ENCODE assay signal across 28 cellular contexts in the genomic region with DNA sequence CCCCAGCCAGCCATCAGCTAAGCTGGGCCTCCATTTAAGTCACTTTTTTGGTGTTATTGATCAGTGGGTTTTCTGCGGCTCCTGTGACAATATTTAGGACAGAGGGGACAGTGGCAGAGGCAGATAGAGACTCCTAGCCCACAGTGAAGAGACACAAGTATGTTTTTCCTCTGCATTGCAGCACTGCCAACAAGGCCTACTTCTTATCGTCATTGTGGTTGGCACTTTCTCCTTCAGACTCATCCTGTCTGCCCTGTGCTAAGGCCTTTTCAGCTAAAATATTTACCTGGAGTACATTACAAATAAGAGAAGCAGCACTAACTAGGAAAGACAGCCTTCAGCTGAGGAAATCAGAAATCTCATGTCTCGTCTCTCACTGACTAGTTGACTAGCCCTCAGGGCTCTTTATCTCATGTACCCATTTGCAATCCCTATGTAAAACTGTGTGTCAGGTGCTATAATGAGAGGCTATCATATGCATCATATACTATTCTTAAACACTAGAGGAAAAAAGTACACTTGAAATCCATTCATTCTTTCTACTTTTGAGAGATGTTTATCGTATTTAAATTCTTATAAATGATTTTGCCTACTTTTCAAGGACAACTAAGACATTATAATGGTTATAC.
A peak's percentile ranks its signal among the peaks of the same experiment; 100 is the strongest.
DNase-seq lines count a peak whose midpoint lies in the region; ATAC-seq, FAIRE-seq and TF ChIP-seq lines count a peak whose summit lies in the region.
"Had no signal": no experiment of that assay in that cellular context is flagged by ENCODE, and none has a peak within 500 bp of the region (broad histone marks: within the 10 kb centered on the region; RNA-seq: fewer than 3 reads in every experiment).

No MANE protein-coding gene starts in this region.

- no peak overlapping the region for H3K9ac ChIP-seq in rectal smooth muscle tissue (ENCODE audit: low read length)

- H3K9me3 ChIP-seq in heart right ventricle (no peaks in the 10 kb centered on the region), upper lobe of right lung (no peaks in the 10 kb centered on the region), small intestine (ENCODE audit: control insufficient read depth, low read depth) (no peaks in the 10 kb centered on the region)
- H3K9me3 ChIP-seq: A549, esophagus squamous epithelium, vagina had no signal

- peak overlapping the region in 5 of 6 donors; percentile 4 to 59 (median 35) for H3K27ac Mint-ChIP-seq in immature natural killer cell
- H3K27ac Mint-ChIP-seq: activated naive CD4-positive, alpha-beta T cell treated with anti-CD3 and anti-CD28 coated beads, Interleukin-2, amount 50 U/mL, for 72 hours had no signal

- no peaks in the 10 kb centered on the region for H3K27me3 Mint-ChIP-seq in immature natural killer cell (ENCODE audit: low read depth in 3 of 3)

- H3K4me1 Mint-ChIP-seq in immature natural killer cell = peaks cover 34 to 43% of the 10 kb centered on the region in 2 donors
- H3K4me1 Mint-ChIP-seq: CD8-positive, alpha-beta memory T cell had no signal

- TF ChIP-seq CTCF in heart right ventricle (IDR thresholded peaks at IDR 0.05) (no peak), upper lobe of right lung (IDR thresholded peaks at IDR 0.05) (no peak)

- intact Hi-C loops in heart right ventricle (cut with DNase I) (loop anchor here in 2 of 10 donors (5.0 kb wide), 1 partner anchor 34 kb away; no protein-coding TSS in a partner anchor), cardiac septum (cut with DNase I) (no loop called here), upper lobe of right lung (cut with DNase I) (no loop called here)

- peaks cover 0 to 74% (median 14%) of the 10 kb centered on the region in 9 donors for H3K36me3 ChIP-seq in heart right ventricle
- H3K36me3 ChIP-seq in rectal smooth muscle tissue (ENCODE audit: control insufficient read depth, insufficient read depth, low read length) = peaks cover 2% of the 10 kb centered on the region
- H3K36me3 ChIP-seq in upper lobe of right lung = no peaks in the 10 kb centered on the region
- H3K36me3 ChIP-seq in small intestine (ENCODE audit: control insufficient read depth in 2 of 2, insufficient read depth in 2 of 2, low read length in 2 of 2) = no peaks in the 10 kb centered on the region
- H3K36me3 ChIP-seq: esophagus squamous epithelium had no signal

- DNase-seq in heart right ventricle (no peak), cardiac septum (ENCODE audit: low spot score) (no peak), immature natural killer cell (peak; percentile 19 to 45 (median 26)), upper lobe of right lung (no peak), amygdala (lab: John Stamatoyannopoulos, UW) (no peak), small intestine (no peak), GM12891 (ENCODE audit: insufficient read length, low spot score) (no peak)
- DNase-seq: activated T-cell treated with anti-CD3 and anti-CD28 coated beads for 4 hours; anterior cingulate cortex; caudate nucleus; CD8-positive, alpha-beta memory T cell; DMS 273 treated with DMSO at 0.1 percent for 48 hours; esophagus squamous epithelium; foreskin melanocyte; hypothalamus; Karpas-422; NCI-H1436 treated with DMSO at 0.1 percent for 48 hours; NCI-H774; posterior cingulate gyrus; RPMI8226; stimulated activated CD4-positive, alpha-beta T cell treated with anti-CD3 and anti-CD28 coated beads, Interleukin-1b, Interleukin-23, amount 100 ng/mL, for 48 hours had no signal

- peak in 1 of 8 donors; percentile 29 for ATAC-seq in heart right ventricle
- no peak for ATAC-seq in upper lobe of right lung
- ATAC-seq: A549; activated naive CD4-positive, alpha-beta T cell treated with anti-CD3 and anti-CD28 coated beads, Interleukin-2, amount 50 U/mL, for 72 hours had no signal

- 66 to 74% methylated on average over 4 of the region's 4 CpGs for WGBS in heart right ventricle, 2 donors
- 76 to 88% (median 77%) methylated on average over 4 of the region's 4 CpGs for WGBS in small intestine, 3 donors

- no peak for TF ChIP-seq POLR2A in GM12891 (IDR thresholded peaks at IDR 0.05; ENCODE audit: low read depth, low read length)

- H3K36me3 Mint-ChIP-seq in immature natural killer cell = peaks cover 3 to 22% (median 21%) of the 10 kb centered on the region in 3 donors
- H3K36me3 Mint-ChIP-seq: activated naive CD4-positive, alpha-beta T cell treated with anti-CD3 and anti-CD28 coated beads, Interleukin-2, amount 50 U/mL, for 72 hours; CD8-positive, alpha-beta memory T cell had no signal

- H3K9me3 Mint-ChIP-seq in immature natural killer cell = no peaks in the 10 kb centered on the region
- H3K9me3 Mint-ChIP-seq: activated naive CD4-positive, alpha-beta T cell treated with anti-CD3 and anti-CD28 coated beads, Interleukin-2, amount 50 U/mL, for 72 hours; CD8-positive, alpha-beta memory T cell had no signal

- H3K4me3 ChIP-seq in heart right ventricle (peak overlapping the region in 1 of 10 donors; percentile 52), rectal smooth muscle tissue (ENCODE audit: low read length) (no peak overlapping the region), upper lobe of right lung (no peak overlapping the region), small intestine (ENCODE audit: low read depth in 1 of 2, low read length in 2 of 2) (no peak overlapping the region)
- H3K4me3 ChIP-seq: A549, SK-N-MC, vagina had no signal

- H3K27me3 ChIP-seq in heart right ventricle (no peaks in the 10 kb centered on the region), rectal smooth muscle tissue (ENCODE audit: control insufficient read depth, insufficient read depth, low read length) (no peaks in the 10 kb centered on the region), upper lobe of right lung (no peaks in the 10 kb centered on the region), small intestine (ENCODE audit: control insufficient read depth in 2 of 2, insufficient read depth in 2 of 2, low read length in 2 of 2) (no peaks in the 10 kb centered on the region)
- H3K27me3 ChIP-seq: esophagus squamous epithelium, vagina had no signal

- H3K27ac ChIP-seq in heart right ventricle (peak overlapping the region; percentile 8 to 92 (median 86)), rectal smooth muscle tissue (ENCODE audit: low read depth, low read length) (peak overlapping the region; percentile 33), upper lobe of right lung (peak overlapping the region; percentile 84), small intestine (ENCODE audit: low read depth in 1 of 2, low read length in 1 of 2) (no peak overlapping the region)
- H3K27ac ChIP-seq: A549, SK-N-MC, vagina had no signal

- H3K4me1 ChIP-seq in heart right ventricle = peaks cover 0 to 61% (median 32%) of the 10 kb centered on the region in 9 donors
- peaks cover 8% of the 10 kb centered on the region for H3K4me1 ChIP-seq in rectal smooth muscle tissue (ENCODE audit: control insufficient read depth, insufficient read depth, low read length)
- peaks cover 7% of the 10 kb centered on the region for H3K4me1 ChIP-seq in upper lobe of right lung
- no peaks in the 10 kb centered on the region for H3K4me1 ChIP-seq in small intestine (ENCODE audit: control insufficient read depth in 2 of 2, insufficient read depth in 1 of 2, low read depth in 1 of 2, low read length in 1 of 2)
- H3K4me1 ChIP-seq: A549, vagina had no signal

- H3K4me3 Mint-ChIP-seq in immature natural killer cell = no peak overlapping the region
- H3K4me3 Mint-ChIP-seq: CD8-positive, alpha-beta memory T cell had no signal

- FAIRE-seq in small intestine (lab: Jason Lieb, UNC) = no peak
- FAIRE-seq in GM12891 (lab: Jason Lieb, UNC) = no peak
- FAIRE-seq: A549, GM12892, TTC549 had no signal

TF ChIP-seq in GM12891, 5 proteins besides CTCF, POLR2A, EP300 and RAD21:
- no peak for TF ChIP-seq PAX5 (IDR thresholded peaks at IDR 0.05; ENCODE audit: insufficient read depth, low read length, severe bottlenecking)
- TF ChIP-seq POLR2AphosphoS5 (IDR thresholded peaks at IDR 0.05; ENCODE audit: low read depth, low read length) = no peak
- no peak for TF ChIP-seq TAF1 (IDR thresholded peaks at IDR 0.05; ENCODE audit: low read depth, low read length)
- no peak for TF ChIP-seq SPI1 (IDR thresholded peaks at IDR 0.05; ENCODE audit: low read depth, low read length)
- no peak for TF ChIP-seq POU2F2 (IDR thresholded peaks at IDR 0.05; ENCODE audit: low read depth, low read length)
TF ChIP-seq in GM12891: peak in this region for 0.

Comparison
In these comparisons a context has a peak if more than half of its experiments do, and no peak if none do; other contexts are left out.
1. DNase-seq: peak in immature natural killer cell (3 of 3); none in heart right ventricle (0 of 2), cardiac septum (single experiment), upper lobe of right lung (single experiment), amygdala (0 of 56), small intestine (single experiment) and GM12891 (single experiment).
2. H3K27ac ChIP-seq: peak in heart right ventricle (10 of 10), rectal smooth muscle tissue (single experiment) and upper lobe of right lung (single experiment); none in small intestine (0 of 2).